ENCODE assay signal across 8 cellular contexts in the genomic region with DNA sequence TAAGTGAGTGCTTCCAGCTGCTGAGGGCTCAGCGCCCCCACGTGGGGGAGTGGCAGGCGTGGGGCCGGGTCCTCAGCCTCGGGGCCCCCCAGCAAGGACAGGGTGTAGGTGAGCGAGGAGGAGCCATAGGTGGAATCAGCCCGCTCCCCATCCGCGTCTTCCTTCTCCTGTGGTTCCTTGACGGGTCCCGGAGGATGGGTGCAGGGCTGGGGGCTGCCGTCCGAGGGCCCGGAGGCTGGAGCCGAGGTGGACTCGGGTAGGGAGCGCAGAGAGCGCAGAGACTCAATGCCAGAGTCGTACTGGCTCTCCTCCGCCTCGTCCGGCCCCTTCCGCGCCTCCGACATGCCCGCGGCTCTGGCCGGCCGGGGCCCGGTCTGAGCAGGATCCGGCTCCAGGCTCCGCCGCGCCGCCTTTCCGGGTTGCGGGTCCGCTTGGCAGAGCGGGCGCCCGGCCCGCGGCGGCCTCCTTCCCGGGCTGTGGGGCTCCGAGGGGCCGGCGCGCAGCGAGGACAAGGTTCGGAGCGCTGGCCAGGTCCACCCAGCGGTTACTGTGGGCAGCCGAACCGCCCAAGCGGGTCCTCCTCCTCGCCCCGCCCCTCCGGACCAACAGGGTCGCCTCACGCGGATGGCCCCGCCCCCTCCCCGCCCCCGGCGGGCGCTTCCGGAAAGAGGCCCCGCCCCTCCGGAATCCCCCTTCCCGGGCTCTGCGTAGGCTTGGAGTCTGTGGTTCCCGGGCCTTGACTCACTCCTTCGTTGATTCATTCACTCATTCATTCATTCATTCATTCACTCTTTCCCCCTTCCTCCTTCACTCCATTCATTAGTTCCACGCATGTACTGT.
DNase-seq lines count a peak whose midpoint lies in the region; ATAC-seq and TF ChIP-seq lines count a peak whose summit lies in the region.

A gene with protein sequence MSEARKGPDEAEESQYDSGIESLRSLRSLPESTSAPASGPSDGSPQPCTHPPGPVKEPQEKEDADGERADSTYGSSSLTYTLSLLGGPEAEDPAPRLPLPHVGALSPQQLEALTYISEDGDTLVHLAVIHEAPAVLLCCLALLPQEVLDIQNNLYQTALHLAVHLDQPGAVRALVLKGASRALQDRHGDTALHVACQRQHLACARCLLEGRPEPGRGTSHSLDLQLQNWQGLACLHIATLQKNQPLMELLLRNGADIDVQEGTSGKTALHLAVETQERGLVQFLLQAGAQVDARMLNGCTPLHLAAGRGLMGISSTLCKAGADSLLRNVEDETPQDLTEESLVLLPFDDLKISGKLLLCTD (minus strand): TSS at position 549 of the 840 bp plus-strand sequence. CDS start 205 bp downstream, at position 344.

- peaks cover 29% of the 10 kb centered on the region for H3K27me3 Mint-ChIP-seq in nephron (ENCODE audit: low read depth)
- peaks cover 22% of the 10 kb centered on the region for H3K27me3 Mint-ChIP-seq in stimulated activated naive CD8-positive, alpha-beta T cell treated with anti-CD3 and anti-CD28 coated beads, Interleukin-15, Interleukin-2, amounts not matched to agents 100 ng/mL and 50 ng/mL, for 24 hours

- H3K36me3 ChIP-seq in RWPE2 (ENCODE audit: low read depth), result no peaks in the 10 kb centered on the region

- TF ChIP-seq CTCF in LNCAP (IDR thresholded peaks at IDR 0.05) (peak; percentile 28; the same call in 1 of the 2 replicates), RWPE2 (IDR thresholded peaks at IDR 0.05; ENCODE audit: poor library complexity, severe bottlenecking) (peak; percentile 35), fibroblast of pulmonary artery (IDR thresholded peaks at IDR 0.05; ENCODE audit: low read length, missing control alignments) (peak; percentile 14), nephron (IDR thresholded peaks at IDR 0.05; ENCODE audit: unreplicated experiment in 3 of 3) (peak; percentile 8 to 28 (median 13))

- peak within 1 kb of the TSS; percentile 53 to 80 (median 80) for H3K27ac Mint-ChIP-seq in nephron
- peak within 1 kb of the TSS; percentile 93 for H3K27ac Mint-ChIP-seq in stimulated activated naive CD8-positive, alpha-beta T cell treated with anti-CD3 and anti-CD28 coated beads, Interleukin-15, Interleukin-2, amounts not matched to agents 100 ng/mL and 50 ng/mL, for 24 hours

- H3K4me3 ChIP-seq in RWPE2 (ENCODE audit: severe bottlenecking), result peak within 1 kb of the TSS; percentile 69
- H3K4me3 ChIP-seq in fibroblast of pulmonary artery (replicated peaks; ENCODE audit: low read depth, low read length), result peak within 1 kb of the TSS; percentile 68

- H3K27me3 ChIP-seq in RWPE2 (ENCODE audit: insufficient read depth, poor library complexity, severe bottlenecking), result peaks cover 9% of the 10 kb centered on the region

- DNase-seq in DMS153 (lab: John Stamatoyannopoulos, UW), result peak; percentile 60
- peak; percentile 92 for DNase-seq in RWPE2 (ENCODE audit: low spot score)
- DNase-seq in activated T-helper 9 cell treated with anti-CD3 and anti-CD28 coated beads, Interleukin-2, amount 50 U/mL, for 16 hours (ENCODE audit: low read depth), result peak; percentile 97
- peak; percentile 91 for DNase-seq in fibroblast of pulmonary artery (ENCODE audit: low read depth)

- no peaks in the 10 kb centered on the region for H3K9me3 ChIP-seq in RWPE2 (ENCODE audit: severe bottlenecking)

- H3K9me3 Mint-ChIP-seq in nephron, result no peaks in the 10 kb centered on the region
- H3K9me3 Mint-ChIP-seq in stimulated activated naive CD8-positive, alpha-beta T cell treated with anti-CD3 and anti-CD28 coated beads, Interleukin-15, Interleukin-2, amounts not matched to agents 100 ng/mL and 50 ng/mL, for 24 hours, result no peaks in the 10 kb centered on the region

- H3K36me3 Mint-ChIP-seq in nephron (ENCODE audit: low read depth), result peaks cover 6% of the 10 kb centered on the region
- H3K36me3 Mint-ChIP-seq in stimulated activated naive CD8-positive, alpha-beta T cell treated with anti-CD3 and anti-CD28 coated beads, Interleukin-15, Interleukin-2, amounts not matched to agents 100 ng/mL and 50 ng/mL, for 24 hours (ENCODE audit: low read depth), result peaks cover 14% of the 10 kb centered on the region

- peaks cover 18% of the 10 kb centered on the region for H3K4me1 ChIP-seq in RWPE2 (ENCODE audit: insufficient read depth, poor library complexity, severe bottlenecking)

- H3K4me3 Mint-ChIP-seq in nephron, result peak within 1 kb of the TSS; percentile 85 to 97 (median 92)
- peak within 1 kb of the TSS; percentile 93 for H3K4me3 Mint-ChIP-seq in stimulated activated naive CD8-positive, alpha-beta T cell treated with anti-CD3 and anti-CD28 coated beads, Interleukin-15, Interleukin-2, amounts not matched to agents 100 ng/mL and 50 ng/mL, for 24 hours

- peak; percentile 37 for ATAC-seq in GM21723 (IDR thresholded peaks at IDR 0.05; ENCODE audit: unreplicated experiment)
- peak; percentile 70 for ATAC-seq in RWPE2 (ENCODE audit: low read depth)

- H3K4me1 Mint-ChIP-seq in nephron, result peaks cover 34% of the 10 kb centered on the region
- peaks cover 65% of the 10 kb centered on the region for H3K4me1 Mint-ChIP-seq in stimulated activated naive CD8-positive, alpha-beta T cell treated with anti-CD3 and anti-CD28 coated beads, Interleukin-15, Interleukin-2, amounts not matched to agents 100 ng/mL and 50 ng/mL, for 24 hours (ENCODE audit: low read depth)

- H3K27ac ChIP-seq in RWPE2 (ENCODE audit: poor library complexity, severe bottlenecking), result no peak within 1 kb of the TSS
